Comparison of ENCODE assay signal across 1 cellular context in the genomic region with DNA sequence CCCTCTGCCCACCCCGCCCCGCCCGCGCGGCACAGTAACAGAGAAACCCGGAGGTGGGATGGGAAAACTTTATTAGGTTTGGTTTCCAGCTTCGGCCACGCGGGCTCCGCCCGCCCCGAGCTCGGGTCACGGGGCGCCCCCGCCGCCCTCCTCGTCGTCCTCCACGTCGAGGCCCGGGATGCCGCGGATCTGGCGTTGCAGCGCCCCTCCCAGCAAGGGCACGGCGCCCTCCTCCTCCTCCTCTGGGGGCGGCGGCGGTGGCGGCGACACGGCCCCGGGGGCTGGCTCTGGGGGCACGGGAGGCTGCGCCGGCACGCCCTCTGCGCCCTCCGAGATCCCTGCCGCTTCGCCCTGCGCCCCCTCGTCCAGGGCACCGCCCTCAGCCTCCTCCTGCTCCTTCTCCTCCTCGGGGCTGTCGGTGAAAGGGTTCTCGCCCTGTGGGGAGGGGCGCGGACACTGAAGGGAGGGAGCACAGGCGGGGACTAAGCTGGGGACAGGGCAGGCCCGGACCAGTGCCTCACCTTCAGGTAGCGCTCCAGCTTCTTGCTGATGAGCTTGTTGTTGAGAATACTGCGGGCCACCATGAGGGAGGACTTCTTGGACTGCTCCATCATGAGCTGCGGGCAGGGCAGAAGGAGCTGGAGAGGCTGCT.
TF ChIP-seq lines count a peak whose summit lies in the region.

No MANE protein-coding gene starts in this region.

TF ChIP-seq in HepG2, 621 proteins besides CTCF, POLR2A, EP300 and RAD21 (continued from another document and continues in another):
- TF ChIP-seq, protein P1, sequence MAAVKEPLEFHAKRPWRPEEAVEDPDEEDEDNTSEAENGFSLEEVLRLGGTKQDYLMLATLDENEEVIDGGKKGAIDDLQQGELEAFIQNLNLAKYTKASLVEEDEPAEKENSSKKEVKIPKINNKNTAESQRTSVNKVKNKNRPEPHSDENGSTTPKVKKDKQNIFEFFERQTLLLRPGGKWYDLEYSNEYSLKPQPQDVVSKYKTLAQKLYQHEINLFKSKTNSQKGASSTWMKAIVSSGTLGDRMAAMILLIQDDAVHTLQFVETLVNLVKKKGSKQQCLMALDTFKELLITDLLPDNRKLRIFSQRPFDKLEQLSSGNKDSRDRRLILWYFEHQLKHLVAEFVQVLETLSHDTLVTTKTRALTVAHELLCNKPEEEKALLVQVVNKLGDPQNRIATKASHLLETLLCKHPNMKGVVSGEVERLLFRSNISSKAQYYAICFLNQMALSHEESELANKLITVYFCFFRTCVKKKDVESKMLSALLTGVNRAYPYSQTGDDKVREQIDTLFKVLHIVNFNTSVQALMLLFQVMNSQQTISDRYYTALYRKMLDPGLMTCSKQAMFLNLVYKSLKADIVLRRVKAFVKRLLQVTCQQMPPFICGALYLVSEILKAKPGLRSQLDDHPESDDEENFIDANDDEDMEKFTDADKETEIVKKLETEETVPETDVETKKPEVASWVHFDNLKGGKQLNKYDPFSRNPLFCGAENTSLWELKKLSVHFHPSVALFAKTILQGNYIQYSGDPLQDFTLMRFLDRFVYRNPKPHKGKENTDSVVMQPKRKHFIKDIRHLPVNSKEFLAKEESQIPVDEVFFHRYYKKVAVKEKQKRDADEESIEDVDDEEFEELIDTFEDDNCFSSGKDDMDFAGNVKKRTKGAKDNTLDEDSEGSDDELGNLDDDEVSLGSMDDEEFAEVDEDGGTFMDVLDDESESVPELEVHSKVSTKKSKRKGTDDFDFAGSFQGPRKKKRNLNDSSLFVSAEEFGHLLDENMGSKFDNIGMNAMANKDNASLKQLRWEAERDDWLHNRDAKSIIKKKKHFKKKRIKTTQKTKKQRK (IDR thresholded peaks at IDR 0.05; ENCODE audit: low read length), result no peak
- TF ChIP-seq FIP1L1 (IDR thresholded peaks at IDR 0.05; ENCODE audit: borderline replicate concordance, insufficient read depth, low read depth, low read length), result no peak
- TF ChIP-seq, protein P2, sequence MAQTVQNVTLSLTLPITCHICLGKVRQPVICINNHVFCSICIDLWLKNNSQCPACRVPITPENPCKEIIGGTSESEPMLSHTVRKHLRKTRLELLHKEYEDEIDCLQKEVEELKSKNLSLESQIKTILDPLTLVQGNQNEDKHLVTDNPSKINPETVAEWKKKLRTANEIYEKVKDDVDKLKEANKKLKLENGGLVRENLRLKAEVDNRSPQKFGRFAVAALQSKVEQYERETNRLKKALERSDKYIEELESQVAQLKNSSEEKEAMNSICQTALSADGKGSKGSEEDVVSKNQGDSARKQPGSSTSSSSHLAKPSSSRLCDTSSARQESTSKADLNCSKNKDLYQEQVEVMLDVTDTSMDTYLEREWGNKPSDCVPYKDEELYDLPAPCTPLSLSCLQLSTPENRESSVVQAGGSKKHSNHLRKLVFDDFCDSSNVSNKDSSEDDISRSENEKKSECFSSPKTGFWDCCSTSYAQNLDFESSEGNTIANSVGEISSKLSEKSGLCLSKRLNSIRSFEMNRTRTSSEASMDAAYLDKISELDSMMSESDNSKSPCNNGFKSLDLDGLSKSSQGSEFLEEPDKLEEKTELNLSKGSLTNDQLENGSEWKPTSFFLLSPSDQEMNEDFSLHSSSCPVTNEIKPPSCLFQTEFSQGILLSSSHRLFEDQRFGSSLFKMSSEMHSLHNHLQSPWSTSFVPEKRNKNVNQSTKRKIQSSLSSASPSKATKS (CRISPR knock-in tag; IDR thresholded peaks at IDR 0.05), result no peak
- TF ChIP-seq ZBTB49 (CRISPR knock-in tag; IDR thresholded peaks at IDR 0.05; ENCODE audit: borderline replicate concordance), result no peak
- peak; percentile 31; the same call in 1 of the 2 replicates for TF ChIP-seq ZNF792 (CRISPR knock-in tag; IDR thresholded peaks at IDR 0.05)
- peak; percentile 27; the same call in 1 of the 2 replicates for TF ChIP-seq ETV6 (CRISPR knock-in tag; conservative IDR thresholded peaks at IDR 0.05)
- TF ChIP-seq NR2F1 (CRISPR knock-in tag; IDR thresholded peaks at IDR 0.05), result no peak
- TF ChIP-seq MZF1 (CRISPR knock-in tag; IDR thresholded peaks at IDR 0.05; ENCODE audit: borderline replicate concordance), result no peak
- TF ChIP-seq BATF2 (CRISPR knock-in tag; IDR thresholded peaks at IDR 0.05), result 0 out of 2 replicates have a peak, but pooled peaks have one; percentile 28
- TF ChIP-seq ZNF800 (CRISPR knock-in tag; IDR thresholded peaks at IDR 0.05), result 0 out of 2 replicates have a peak, but pooled peaks have one; percentile 18
- TF ChIP-seq SRY (CRISPR knock-in tag; IDR thresholded peaks at IDR 0.05), result 0 out of 2 replicates have a peak, but pooled peaks have one; percentile 18
- TF ChIP-seq, protein P3, sequence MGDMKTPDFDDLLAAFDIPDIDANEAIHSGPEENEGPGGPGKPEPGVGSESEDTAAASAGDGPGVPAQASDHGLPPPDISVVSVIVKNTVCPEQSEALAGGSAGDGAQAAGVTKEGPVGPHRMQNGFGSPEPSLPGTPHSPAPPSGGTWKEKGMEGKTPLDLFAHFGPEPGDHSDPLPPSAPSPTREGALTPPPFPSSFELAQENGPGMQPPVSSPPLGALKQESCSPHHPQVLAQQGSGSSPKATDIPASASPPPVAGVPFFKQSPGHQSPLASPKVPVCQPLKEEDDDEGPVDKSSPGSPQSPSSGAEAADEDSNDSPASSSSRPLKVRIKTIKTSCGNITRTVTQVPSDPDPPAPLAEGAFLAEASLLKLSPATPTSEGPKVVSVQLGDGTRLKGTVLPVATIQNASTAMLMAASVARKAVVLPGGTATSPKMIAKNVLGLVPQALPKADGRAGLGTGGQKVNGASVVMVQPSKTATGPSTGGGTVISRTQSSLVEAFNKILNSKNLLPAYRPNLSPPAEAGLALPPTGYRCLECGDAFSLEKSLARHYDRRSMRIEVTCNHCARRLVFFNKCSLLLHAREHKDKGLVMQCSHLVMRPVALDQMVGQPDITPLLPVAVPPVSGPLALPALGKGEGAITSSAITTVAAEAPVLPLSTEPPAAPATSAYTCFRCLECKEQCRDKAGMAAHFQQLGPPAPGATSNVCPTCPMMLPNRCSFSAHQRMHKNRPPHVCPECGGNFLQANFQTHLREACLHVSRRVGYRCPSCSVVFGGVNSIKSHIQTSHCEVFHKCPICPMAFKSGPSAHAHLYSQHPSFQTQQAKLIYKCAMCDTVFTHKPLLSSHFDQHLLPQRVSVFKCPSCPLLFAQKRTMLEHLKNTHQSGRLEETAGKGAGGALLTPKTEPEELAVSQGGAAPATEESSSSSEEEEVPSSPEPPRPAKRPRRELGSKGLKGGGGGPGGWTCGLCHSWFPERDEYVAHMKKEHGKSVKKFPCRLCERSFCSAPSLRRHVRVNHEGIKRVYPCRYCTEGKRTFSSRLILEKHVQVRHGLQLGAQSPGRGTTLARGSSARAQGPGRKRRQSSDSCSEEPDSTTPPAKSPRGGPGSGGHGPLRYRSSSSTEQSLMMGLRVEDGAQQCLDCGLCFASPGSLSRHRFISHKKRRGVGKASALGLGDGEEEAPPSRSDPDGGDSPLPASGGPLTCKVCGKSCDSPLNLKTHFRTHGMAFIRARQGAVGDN (CRISPR knock-in tag; IDR thresholded peaks at IDR 0.05), result peak; percentile 83
- no peak for TF ChIP-seq ZNF224 (CRISPR knock-in tag; IDR thresholded peaks at IDR 0.05)
- TF ChIP-seq, protein P4, sequence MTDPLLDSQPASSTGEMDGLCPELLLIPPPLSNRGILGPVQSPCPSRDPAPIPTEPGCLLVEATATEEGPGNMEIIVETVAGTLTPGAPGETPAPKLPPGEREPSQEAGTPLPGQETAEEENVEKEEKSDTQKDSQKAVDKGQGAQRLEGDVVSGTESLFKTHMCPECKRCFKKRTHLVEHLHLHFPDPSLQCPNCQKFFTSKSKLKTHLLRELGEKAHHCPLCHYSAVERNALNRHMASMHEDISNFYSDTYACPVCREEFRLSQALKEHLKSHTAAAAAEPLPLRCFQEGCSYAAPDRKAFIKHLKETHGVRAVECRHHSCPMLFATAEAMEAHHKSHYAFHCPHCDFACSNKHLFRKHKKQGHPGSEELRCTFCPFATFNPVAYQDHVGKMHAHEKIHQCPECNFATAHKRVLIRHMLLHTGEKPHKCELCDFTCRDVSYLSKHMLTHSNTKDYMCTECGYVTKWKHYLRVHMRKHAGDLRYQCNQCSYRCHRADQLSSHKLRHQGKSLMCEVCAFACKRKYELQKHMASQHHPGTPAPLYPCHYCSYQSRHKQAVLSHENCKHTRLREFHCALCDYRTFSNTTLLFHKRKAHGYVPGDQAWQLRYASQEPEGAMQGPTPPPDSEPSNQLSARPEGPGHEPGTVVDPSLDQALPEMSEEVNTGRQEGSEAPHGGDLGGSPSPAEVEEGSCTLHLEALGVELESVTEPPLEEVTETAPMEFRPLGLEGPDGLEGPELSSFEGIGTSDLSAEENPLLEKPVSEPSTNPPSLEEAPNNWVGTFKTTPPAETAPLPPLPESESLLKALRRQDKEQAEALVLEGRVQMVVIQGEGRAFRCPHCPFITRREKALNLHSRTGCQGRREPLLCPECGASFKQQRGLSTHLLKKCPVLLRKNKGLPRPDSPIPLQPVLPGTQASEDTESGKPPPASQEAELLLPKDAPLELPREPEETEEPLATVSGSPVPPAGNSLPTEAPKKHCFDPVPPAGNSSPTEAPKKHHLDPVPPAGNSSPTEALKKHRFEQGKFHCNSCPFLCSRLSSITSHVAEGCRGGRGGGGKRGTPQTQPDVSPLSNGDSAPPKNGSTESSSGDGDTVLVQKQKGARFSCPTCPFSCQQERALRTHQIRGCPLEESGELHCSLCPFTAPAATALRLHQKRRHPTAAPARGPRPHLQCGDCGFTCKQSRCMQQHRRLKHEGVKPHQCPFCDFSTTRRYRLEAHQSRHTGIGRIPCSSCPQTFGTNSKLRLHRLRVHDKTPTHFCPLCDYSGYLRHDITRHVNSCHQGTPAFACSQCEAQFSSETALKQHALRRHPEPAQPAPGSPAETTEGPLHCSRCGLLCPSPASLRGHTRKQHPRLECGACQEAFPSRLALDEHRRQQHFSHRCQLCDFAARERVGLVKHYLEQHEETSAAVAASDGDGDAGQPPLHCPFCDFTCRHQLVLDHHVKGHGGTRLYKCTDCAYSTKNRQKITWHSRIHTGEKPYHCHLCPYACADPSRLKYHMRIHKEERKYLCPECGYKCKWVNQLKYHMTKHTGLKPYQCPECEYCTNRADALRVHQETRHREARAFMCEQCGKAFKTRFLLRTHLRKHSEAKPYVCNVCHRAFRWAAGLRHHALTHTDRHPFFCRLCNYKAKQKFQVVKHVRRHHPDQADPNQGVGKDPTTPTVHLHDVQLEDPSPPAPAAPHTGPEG (CRISPR knock-in tag; IDR thresholded peaks at IDR 0.05), result 0 out of 2 replicates have a peak, but pooled peaks have one; percentile 23
- no peak for TF ChIP-seq ZNF629 (CRISPR knock-in tag; conservative IDR thresholded peaks at IDR 0.05)
- TF ChIP-seq ZBTB38 (CRISPR knock-in tag; IDR thresholded peaks at IDR 0.05), result peak; percentile 58
- TF ChIP-seq ZNF570 (CRISPR knock-in tag; IDR thresholded peaks at IDR 0.05; ENCODE audit: borderline replicate concordance), result no peak
- TF ChIP-seq ZNF615 (CRISPR knock-in tag; IDR thresholded peaks at IDR 0.05; ENCODE audit: borderline replicate concordance), result peak; percentile 47; the same call in 1 of the 2 replicates
- TF ChIP-seq ZNF501 (CRISPR knock-in tag; IDR thresholded peaks at IDR 0.05), result peak; percentile 62; the same call in 1 of the 2 replicates
- TF ChIP-seq ATM (IDR thresholded peaks at IDR 0.05; ENCODE audit: borderline replicate concordance), result no peak
- no peak for TF ChIP-seq ZNF749 (CRISPR knock-in tag; IDR thresholded peaks at IDR 0.05; ENCODE audit: borderline replicate concordance)
- TF ChIP-seq ZNF879 (CRISPR knock-in tag; IDR thresholded peaks at IDR 0.05), result 0 out of 2 replicates have a peak, but pooled peaks have one; percentile 40
- TF ChIP-seq DPF2 (CRISPR knock-in tag; IDR thresholded peaks at IDR 0.05; ENCODE audit: borderline replicate concordance, low read depth), result no peak
- TF ChIP-seq AGO2 (optimal IDR thresholded peaks at IDR 0.05; ENCODE audit: low read depth, low read length), result peak; percentile 97
- no peak for TF ChIP-seq HCFC1 (IDR thresholded peaks at IDR 0.05; ENCODE audit: low read depth, low read length)
- 0 out of 2 replicates have a peak, but pooled peaks have one; percentile 18 for TF ChIP-seq HNRNPL (IDR thresholded peaks at IDR 0.05; ENCODE audit: low read depth, low read length)
